Comparison of ENCODE assay signal across 11 cellular contexts in the genomic region with DNA sequence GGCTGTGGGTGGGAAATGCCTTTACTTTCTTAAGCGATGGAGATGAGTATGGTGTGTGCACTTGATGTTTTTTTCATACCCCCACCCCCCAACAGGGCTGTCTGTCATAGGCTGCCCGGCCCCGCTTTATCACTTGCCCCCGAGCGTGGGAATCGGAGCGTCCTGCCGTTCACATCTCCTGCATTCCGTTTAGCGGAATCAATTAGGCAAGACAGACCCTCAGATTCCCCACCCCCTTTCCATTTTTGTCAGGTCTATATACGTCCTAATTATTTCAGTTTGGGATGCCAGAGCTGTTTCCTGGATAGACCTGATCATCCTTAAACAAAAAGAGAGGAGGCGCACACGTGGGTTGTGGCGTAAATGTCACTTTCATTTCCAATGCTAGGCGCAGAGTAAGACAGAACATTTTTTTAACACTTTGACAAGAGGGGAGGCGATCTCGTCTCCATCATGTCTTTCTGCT.
DNase-seq lines count a peak whose midpoint lies in the region; ATAC-seq and TF ChIP-seq lines count a peak whose summit lies in the region.
"Had no signal": no experiment of that assay in that cellular context is flagged by ENCODE, and none has a peak within 500 bp of the region (broad histone marks: within the 10 kb centered on the region; RNA-seq: fewer than 3 reads in every experiment).

No MANE protein-coding gene starts in this region.

- no peak overlapping the region for H3K4me2 ChIP-seq in mammary epithelial cell (ENCODE audit: insufficient read depth, low read depth, low read length)

- peaks cover 57% of the 10 kb centered on the region for H3K27me3 ChIP-seq in mammary epithelial cell (ENCODE audit: insufficient read depth, low read length)

- H3K27me3 Mint-ChIP-seq in activated T-cell treated with anti-CD3 and anti-CD28 coated beads, Interleukin-2, amount 50 U/mL, for 4 hours (ENCODE audit: low read depth), result peaks cover 88% of the 10 kb centered on the region
- H3K27me3 Mint-ChIP-seq in T-helper 17 cell, result peaks cover 87% of the 10 kb centered on the region

- H3K9me3 ChIP-seq in T-helper 17 cell (ENCODE audit: control insufficient read depth, low read length, poor library complexity, severe bottlenecking) (peaks cover 14% of the 10 kb centered on the region), mammary epithelial cell (replicated peaks; ENCODE audit: insufficient read depth, low read length) (no peaks in the 10 kb centered on the region)
- H3K9me3 ChIP-seq: pancreas had no signal

- H3K4me1 ChIP-seq in mammary epithelial cell (ENCODE audit: insufficient read depth, low read length), result peaks cover 8% of the 10 kb centered on the region
- H3K4me1 ChIP-seq: pancreas had no signal

- dilution Hi-C loops in mammary epithelial cell (cut with HindIII; ENCODE audit: low sequenced_read_pairs), result no loop called here

- no peaks in the 10 kb centered on the region for H3K36me3 ChIP-seq in mammary epithelial cell (ENCODE audit: insufficient read depth, low read length)
- H3K36me3 ChIP-seq: pancreas had no signal

- no peak overlapping the region for H2AFZ ChIP-seq in mammary epithelial cell (ENCODE audit: low read depth, low read length)

- 24% methylated on average over 9 of the region's 17 CpGs for WGBS in mammary epithelial cell (ENCODE audit: low coverage, missing lambda C conversion rate)

- DNase-seq in activated T-cell treated with anti-CD3 and anti-CD28 coated beads, Interleukin-2, amount 50 U/mL, for 4 hours, result no peak
- no peak for DNase-seq in activated T-cell treated with anti-CD3 and anti-CD28 coated beads, Interleukin-2, amount 50 U/mL, for 1 hour
- DNase-seq in T-helper 17 cell, result no peak
- peak; percentile 76 for DNase-seq in globus pallidus (ENCODE audit: low spot score)
- peak in 12 of 49 donors; percentile 9 to 49 (median 38) for DNase-seq in substantia nigra (lab: John Stamatoyannopoulos, UW)
- DNase-seq in mammary epithelial cell, result no peak
- DNase-seq: NCI-H1930, pancreas, SHP77 had no signal

- no peaks in the 10 kb centered on the region for H4K20me1 ChIP-seq in mammary epithelial cell (ENCODE audit: insufficient read depth, low read length)

- peak overlapping the region; percentile 83 for H3K4me3 Mint-ChIP-seq in activated T-cell treated with anti-CD3 and anti-CD28 coated beads, Interleukin-2, amount 50 U/mL, for 4 hours
- H3K4me3 Mint-ChIP-seq in T-helper 17 cell, result peak overlapping the region; percentile 22

- H3K27ac Mint-ChIP-seq in T-helper 17 cell, result no peak overlapping the region

- H3K27ac ChIP-seq in substantia nigra (ENCODE audit: low read depth, low read length, poor library complexity, severe bottlenecking), result peak overlapping the region; percentile 61
- H3K27ac ChIP-seq in mammary epithelial cell (ENCODE audit: insufficient read depth, low read depth, low read length), result no peak overlapping the region
- H3K27ac ChIP-seq: pancreas had no signal

- intact Hi-C loops in mammary epithelial cell (cut with micrococcal nuclease), result no loop called here

- no peak for TF ChIP-seq CTCF in mammary epithelial cell (conservative IDR thresholded peaks at IDR 0.05 in 1 of 2, IDR thresholded peaks at IDR 0.05 in 1 of 2; ENCODE audit: extremely low read depth in 1 of 2, insufficient read depth in 1 of 2, low read depth in 1 of 2, low read length in 2 of 2)

- no TSS peak for BruUV-seq in mammary epithelial cell (replicated peaks; lab: Mats Ljungman, UMichigan)

- H3K79me2 ChIP-seq in mammary epithelial cell (ENCODE audit: insufficient read depth, low read length), result no peaks in the 10 kb centered on the region

- CTCF ChIA-PET in mammary epithelial cell (lab: Charles Lee; ENCODE audit: low non-redundant PET), result no interaction called here

- H3K4me3 ChIP-seq in mammary epithelial cell (replicated peaks in 1 of 3; ENCODE audit: insufficient read depth in 1 of 3, low read depth in 2 of 3, low read length in 3 of 3), result no peak overlapping the region

- H3K4me1 Mint-ChIP-seq in activated T-cell treated with anti-CD3 and anti-CD28 coated beads, Interleukin-2, amount 50 U/mL, for 4 hours (ENCODE audit: low read depth), result peaks cover 32% of the 10 kb centered on the region
- H3K4me1 Mint-ChIP-seq in T-helper 17 cell, result peaks cover 19% of the 10 kb centered on the region

- no peaks in the 10 kb centered on the region for H3K36me3 Mint-ChIP-seq in activated T-cell treated with anti-CD3 and anti-CD28 coated beads, Interleukin-2, amount 50 U/mL, for 4 hours (ENCODE audit: insufficient read depth)
- H3K36me3 Mint-ChIP-seq in T-helper 17 cell (ENCODE audit: low read depth), result no peaks in the 10 kb centered on the region

- H3K9me3 Mint-ChIP-seq in activated T-cell treated with anti-CD3 and anti-CD28 coated beads, Interleukin-2, amount 50 U/mL, for 4 hours, result peaks cover 8% of the 10 kb centered on the region

- no peak for ATAC-seq in activated T-cell treated with anti-CD3 and anti-CD28 coated beads, Interleukin-2, amount 50 U/mL, for 4 hours
- ATAC-seq in T-helper 17 cell (no peak), HG03565 (IDR thresholded peaks at IDR 0.05; ENCODE audit: unreplicated experiment) (no peak)
- ATAC-seq in activated CD4-positive, CD25-positive, alpha-beta regulatory T cell treated with anti-CD3 and anti-CD28 coated beads, Interleukin-2, amount 50 U/mL, for 24 hours, result no peak
- ATAC-seq: pancreas had no signal

- in situ Hi-C loops in mammary epithelial cell (cut with MboI; ENCODE audit: low sequenced_read_pairs in 2 of 2), result no loop called here

- H3K9ac ChIP-seq in mammary epithelial cell (ENCODE audit: insufficient read depth, low read length), result no peak overlapping the region
